Comparison of ENCODE assay signal across 1 cellular context in genomic region chr19:40348125-40348913, GRCh38.
TF ChIP-seq lines count a peak whose summit lies in the region.

Gene C19orf47 (minus strand): TSS chr19:40348397. CDS start chr19:40341857, 6,540 bp downstream.
Gene PLD3 (plus strand): TSS chr19:40348695. CDS start chr19:40366484, 17,789 bp downstream.

TF ChIP-seq in K562, 482 proteins besides CTCF, POLR2A, EP300 and RAD21 (continued from another document and continues in another):
- TF ChIP-seq KLF1 (tag; IDR thresholded peaks at IDR 0.05), result no peak
- TF ChIP-seq CEBPZ (IDR thresholded peaks at IDR 0.05; ENCODE audit: borderline replicate concordance, low read depth, low read length), result no peak
- no peak for TF ChIP-seq ZNF408 (CRISPR knock-in tag; IDR thresholded peaks at IDR 0.05; ENCODE audit: low read depth)
- TF ChIP-seq TBP (optimal IDR thresholded peaks at IDR 0.05; ENCODE audit: low read depth, low read length), result peak; percentile 56
- 0 out of 2 replicates have a peak, but pooled peaks have one; percentile 38 for TF ChIP-seq LCOR (CRISPR knock-in tag; IDR thresholded peaks at IDR 0.05)
- no peak for TF ChIP-seq FOXA1 (IDR thresholded peaks at IDR 0.05; ENCODE audit: borderline replicate concordance)
- peak; percentile 100 for TF ChIP-seq USF1 (CRISPR knock-in tag; IDR thresholded peaks at IDR 0.05)
- TF ChIP-seq HBP1 (CRISPR knock-in tag; IDR thresholded peaks at IDR 0.05), result no peak
- no peak for TF ChIP-seq SRSF7 (optimal IDR thresholded peaks at IDR 0.05; ENCODE audit: low read depth, low read length)
- TF ChIP-seq CBX3 (IDR thresholded peaks at IDR 0.05; ENCODE audit: borderline replicate concordance in 1 of 2, low read length in 2 of 2), result peak in 1 of 2 experiments; percentile 59; a peak in 1 of 3 replicates
- TF ChIP-seq MAFK (IDR thresholded peaks at IDR 0.05; ENCODE audit: low read length), result no peak
- no peak for TF ChIP-seq HMG20B (CRISPR knock-in tag; IDR thresholded peaks at IDR 0.05)
- peak; percentile 56 for TF ChIP-seq SAP30 (IDR thresholded peaks at IDR 0.05; ENCODE audit: borderline replicate concordance, insufficient read depth, low read depth, low read length, poor library complexity, severe bottlenecking)
- TF ChIP-seq ZNF175 (CRISPR knock-in tag; IDR thresholded peaks at IDR 0.05; ENCODE audit: low read depth), result no peak
- no peak for TF ChIP-seq KDM2B (CRISPR knock-in tag; IDR thresholded peaks at IDR 0.05)
- no peak for TF ChIP-seq ZSCAN32 (CRISPR knock-in tag; IDR thresholded peaks at IDR 0.05)
- no peak for TF ChIP-seq NR1H2 (CRISPR knock-in tag; IDR thresholded peaks at IDR 0.05)
- no peak for TF ChIP-seq ZNF184 (CRISPR knock-in tag; IDR thresholded peaks at IDR 0.05)
- TF ChIP-seq PML (IDR thresholded peaks at IDR 0.05; ENCODE audit: low read length), result no peak; the same call in 1 of the 2 replicates
- TF ChIP-seq TCF15 (CRISPR knock-in tag; IDR thresholded peaks at IDR 0.05), result no peak
- no peak for TF ChIP-seq ZNF436 (CRISPR knock-in tag; IDR thresholded peaks at IDR 0.05)
- TF ChIP-seq BHLHE40 (IDR thresholded peaks at IDR 0.05; ENCODE audit: low read length), result peak; percentile 99
- no peak for TF ChIP-seq KLF13 (tag; IDR thresholded peaks at IDR 0.05; ENCODE audit: borderline replicate concordance, low read depth)
- TF ChIP-seq NR2C1 (IDR thresholded peaks at IDR 0.05), result peak; percentile 96
- TF ChIP-seq NR2C1 (tag; IDR thresholded peaks at IDR 0.05), result peak; percentile 98
- TF ChIP-seq ARID3B (CRISPR knock-in tag; IDR thresholded peaks at IDR 0.05; ENCODE audit: borderline replicate concordance), result no peak
- TF ChIP-seq ZFP36 (IDR thresholded peaks at IDR 0.05; ENCODE audit: low read depth, low read length, partially characterized antibody), result no peak
- TF ChIP-seq ZNF668 (CRISPR knock-in tag; IDR thresholded peaks at IDR 0.05), result no peak
- TF ChIP-seq ZNF318 (IDR thresholded peaks at IDR 0.05; ENCODE audit: borderline replicate concordance in 1 of 2, low read depth in 1 of 2), result no peak
- TF ChIP-seq DIDO1 (tag; IDR thresholded peaks at IDR 0.05; ENCODE audit: low read depth), result peak; percentile 82; the same call in 1 of the 2 replicates
- peak; percentile 64 to 76 for TF ChIP-seq E2F6 (IDR thresholded peaks at IDR 0.05; ENCODE audit: borderline replicate concordance in 1 of 2, extremely low read depth in 1 of 2, insufficient read depth in 1 of 2, insufficient read length in 1 of 2, low read depth in 1 of 2, low read length in 1 of 2, poor library complexity in 1 of 2, severe bottlenecking in 1 of 2)
- TF ChIP-seq ZNF609 (CRISPR knock-in tag; IDR thresholded peaks at IDR 0.05; ENCODE audit: borderline replicate concordance), result no peak
- TF ChIP-seq RBFOX2 (IDR thresholded peaks at IDR 0.05; ENCODE audit: low read depth, low read length), result peak; percentile 90
- no peak; the same call in 1 of the 2 replicates for TF ChIP-seq EP400 (IDR thresholded peaks at IDR 0.05)
- TF ChIP-seq U2AF1 (optimal IDR thresholded peaks at IDR 0.05; ENCODE audit: low read depth, low read length), result peak; percentile 42
- TF ChIP-seq PHB (CRISPR knock-in tag; IDR thresholded peaks at IDR 0.05), result no peak
- no peak for TF ChIP-seq ZNF124 (CRISPR knock-in tag; IDR thresholded peaks at IDR 0.05)
- no peak for TF ChIP-seq ZNF507 (tag; conservative IDR thresholded peaks at IDR 0.05)
